Comparison of ENCODE assay signal across 15 cellular contexts in genomic region chr16:24920568-24920967, GRCh38.
"Had no signal": no experiment of that assay in that cellular context is flagged by ENCODE, and none has a peak within 500 bp of the region (broad histone marks: within the 10 kb centered on the region; RNA-seq: fewer than 3 reads in every experiment).

No MANE protein-coding gene starts in this region.

- H3K27me3 ChIP-seq: breast epithelium, esophagus squamous epithelium, stomach had no signal

- H3K27me3 Mint-ChIP-seq: activated CD4-positive, alpha-beta memory T cell treated with anti-CD3 and anti-CD28 coated beads for 36 hours; activated naive CD4-positive, alpha-beta T cell treated with anti-CD3 and anti-CD28 coated beads, Interleukin-2, amount 10 ng/mL, durations not matched to agents 7 days and 5 days had no signal

- H3K4me1 ChIP-seq: breast epithelium, esophagus squamous epithelium, stomach had no signal

- H3K27ac Mint-ChIP-seq: activated CD4-positive, alpha-beta memory T cell treated with anti-CD3 and anti-CD28 coated beads for 36 hours; activated naive CD4-positive, alpha-beta T cell treated with anti-CD3 and anti-CD28 coated beads, Interleukin-2, amount 10 ng/mL, durations not matched to agents 7 days and 5 days; nephron had no signal

- H3K9me3 ChIP-seq: breast epithelium, esophagus squamous epithelium, stomach had no signal

- ATAC-seq: left cardiac atrium had no signal

- H3K4me3 Mint-ChIP-seq: activated CD4-positive, alpha-beta memory T cell treated with anti-CD3 and anti-CD28 coated beads for 36 hours; activated naive CD4-positive, alpha-beta T cell treated with anti-CD3 and anti-CD28 coated beads, Interleukin-2, amount 10 ng/mL, durations not matched to agents 7 days and 5 days; nephron had no signal

- H3K9me3 Mint-ChIP-seq: activated CD4-positive, alpha-beta memory T cell treated with anti-CD3 and anti-CD28 coated beads for 36 hours; activated naive CD4-positive, alpha-beta T cell treated with anti-CD3 and anti-CD28 coated beads, Interleukin-2, amount 10 ng/mL, durations not matched to agents 7 days and 5 days; nephron had no signal

- H3K4me3 ChIP-seq: breast epithelium, esophagus squamous epithelium, stomach had no signal

- H3K4me1 Mint-ChIP-seq: activated naive CD4-positive, alpha-beta T cell treated with anti-CD3 and anti-CD28 coated beads, Interleukin-2, amount 10 ng/mL, durations not matched to agents 7 days and 5 days; nephron had no signal

- DNase-seq: activated CD4-positive, alpha-beta T cell treated with anti-CD3 and anti-CD28 coated beads for 4 hours; activated effector memory CD4-positive, alpha-beta T cell treated with Interleukin-2 at 50 U/mL for 16 hours; activated naive CD4-positive, alpha-beta T cell treated with anti-CD3 and anti-CD28 coated beads, Interleukin-2, amount 10 ng/mL, durations not matched to agents 7 days and 5 days; activated T-cell treated with anti-CD3 and anti-CD28 coated beads for 4 hours; cerebellar nuclear complex; effector CD8-positive, alpha-beta T cell; esophagus squamous epithelium; left cardiac atrium; nucleus accumbens; stomach; trophoblast cell; WERI-Rb-1 had no signal

- H3K27ac ChIP-seq: breast epithelium, esophagus squamous epithelium, stomach, WERI-Rb-1 had no signal
